ENCODE assay signal across 11 cellular contexts in genomic region chr4:77473509-77473908, GRCh38.
DNase-seq lines count a peak whose midpoint lies in the region; ATAC-seq and TF ChIP-seq lines count a peak whose summit lies in the region.
"Had no signal": no experiment of that assay in that cellular context is flagged by ENCODE, and none has a peak within 500 bp of the region (broad histone marks: within the 10 kb centered on the region; RNA-seq: fewer than 3 reads in every experiment).

No MANE protein-coding gene starts in this region.

- POLR2A ChIA-PET in activated CD8-positive, alpha-beta T cell treated with anti-CD3 and anti-CD28 coated beads for 36 hours (lab: Charles Lee) = no interaction called here
- POLR2A ChIA-PET in activated CD8-positive, alpha-beta T cell treated with anti-CD3 and anti-CD28 coated beads, Interleukin-2, amount 10 ng/mL, durations not matched to agents 7 days and 5 days (lab: Charles Lee) = no interaction called here

- ATAC-seq in activated CD8-positive, alpha-beta T cell treated with anti-CD3 and anti-CD28 coated beads for 36 hours = no peak
- no peak for ATAC-seq in activated CD8-positive, alpha-beta T cell treated with anti-CD3 and anti-CD28 coated beads, Interleukin-2, amount 10 ng/mL, durations not matched to agents 7 days and 5 days
- ATAC-seq in HG03095 (IDR thresholded peaks at IDR 0.05; ENCODE audit: unreplicated experiment) = no peak

- no peaks in the 10 kb centered on the region for H3K4me1 Mint-ChIP-seq in activated CD8-positive, alpha-beta T cell treated with anti-CD3 and anti-CD28 coated beads for 36 hours (ENCODE audit: low read depth)
- no peaks in the 10 kb centered on the region for H3K4me1 Mint-ChIP-seq in activated CD8-positive, alpha-beta T cell treated with anti-CD3 and anti-CD28 coated beads, Interleukin-2, amount 10 ng/mL, durations not matched to agents 7 days and 5 days (ENCODE audit: low read depth)
- no peaks in the 10 kb centered on the region for H3K4me1 Mint-ChIP-seq in activated naive CD4-positive, alpha-beta T cell treated with anti-CD3 and anti-CD28 coated beads for 36 hours (ENCODE audit: low read depth)
- H3K4me1 Mint-ChIP-seq: brain; CD4-positive, CD25-positive, alpha-beta regulatory T cell had no signal

- TF ChIP-seq CTCF in activated CD8-positive, alpha-beta T cell treated with anti-CD3 and anti-CD28 coated beads for 36 hours (IDR thresholded peaks at IDR 0.05) = peak; percentile 57
- TF ChIP-seq CTCF in NB4 (IDR thresholded peaks at IDR 0.05; ENCODE audit: low read depth, low read length) (peak; percentile 44), esophagus squamous epithelium (IDR thresholded peaks at IDR 0.05) (peak in 5 of 6 experiments; percentile 10 to 50 (median 28))

- peaks cover 32% of the 10 kb centered on the region for H3K27me3 Mint-ChIP-seq in activated CD8-positive, alpha-beta T cell treated with anti-CD3 and anti-CD28 coated beads for 36 hours
- H3K27me3 Mint-ChIP-seq in activated CD8-positive, alpha-beta T cell treated with anti-CD3 and anti-CD28 coated beads, Interleukin-2, amount 10 ng/mL, durations not matched to agents 7 days and 5 days (ENCODE audit: low read depth) = peaks cover 25% of the 10 kb centered on the region
- peaks cover 64% of the 10 kb centered on the region for H3K27me3 Mint-ChIP-seq in activated naive CD4-positive, alpha-beta T cell treated with anti-CD3 and anti-CD28 coated beads for 36 hours (ENCODE audit: low read depth)

- H3K27ac Mint-ChIP-seq in activated CD8-positive, alpha-beta T cell treated with anti-CD3 and anti-CD28 coated beads for 36 hours = no peak overlapping the region
- no peak overlapping the region for H3K27ac Mint-ChIP-seq in activated CD8-positive, alpha-beta T cell treated with anti-CD3 and anti-CD28 coated beads, Interleukin-2, amount 10 ng/mL, durations not matched to agents 7 days and 5 days
- H3K27ac Mint-ChIP-seq in activated naive CD4-positive, alpha-beta T cell treated with anti-CD3 and anti-CD28 coated beads for 36 hours = no peak overlapping the region
- H3K27ac Mint-ChIP-seq: brain; CD4-positive, CD25-positive, alpha-beta regulatory T cell had no signal

- H3K27ac ChIP-seq in esophagus squamous epithelium = no peak overlapping the region
- H3K27ac ChIP-seq: neutrophil had no signal

- H3K36me3 ChIP-seq in esophagus squamous epithelium = no peaks in the 10 kb centered on the region
- H3K36me3 ChIP-seq: neutrophil had no signal

- intact Hi-C loops in activated CD8-positive, alpha-beta T cell treated with anti-CD3 and anti-CD28 coated beads for 36 hours (cut with micrococcal nuclease) = no loop called here
- intact Hi-C loops in esophagus squamous epithelium (cut with DNase I) = loop anchor here (5.0 kb wide), 1 partner anchor 124 kb away; no protein-coding TSS in a partner anchor
- intact Hi-C loops in posterior cingulate gyrus (cut with DNase I) = no loop called here
- intact Hi-C loops in activated naive CD4-positive, alpha-beta T cell treated with anti-CD3 and anti-CD28 coated beads for 36 hours (cut with micrococcal nuclease) = loop anchor here (2.0 kb wide), 1 partner anchor 127 kb away; no protein-coding TSS in a partner anchor

- H3K4me3 Mint-ChIP-seq in activated CD8-positive, alpha-beta T cell treated with anti-CD3 and anti-CD28 coated beads for 36 hours = no peak overlapping the region
- H3K4me3 Mint-ChIP-seq in activated CD8-positive, alpha-beta T cell treated with anti-CD3 and anti-CD28 coated beads, Interleukin-2, amount 10 ng/mL, durations not matched to agents 7 days and 5 days = no peak overlapping the region
- H3K4me3 Mint-ChIP-seq in activated naive CD4-positive, alpha-beta T cell treated with anti-CD3 and anti-CD28 coated beads for 36 hours = no peak overlapping the region
- H3K4me3 Mint-ChIP-seq: brain; CD4-positive, CD25-positive, alpha-beta regulatory T cell had no signal

- H3K9me3 Mint-ChIP-seq in activated CD8-positive, alpha-beta T cell treated with anti-CD3 and anti-CD28 coated beads for 36 hours = no peaks in the 10 kb centered on the region
- H3K9me3 Mint-ChIP-seq in activated CD8-positive, alpha-beta T cell treated with anti-CD3 and anti-CD28 coated beads, Interleukin-2, amount 10 ng/mL, durations not matched to agents 7 days and 5 days (ENCODE audit: insufficient read depth) = no peaks in the 10 kb centered on the region
- H3K9me3 Mint-ChIP-seq in activated naive CD4-positive, alpha-beta T cell treated with anti-CD3 and anti-CD28 coated beads for 36 hours = no peaks in the 10 kb centered on the region

- no peaks in the 10 kb centered on the region for H3K36me3 Mint-ChIP-seq in activated CD8-positive, alpha-beta T cell treated with anti-CD3 and anti-CD28 coated beads for 36 hours (ENCODE audit: low read depth)
- H3K36me3 Mint-ChIP-seq in activated CD8-positive, alpha-beta T cell treated with anti-CD3 and anti-CD28 coated beads, Interleukin-2, amount 10 ng/mL, durations not matched to agents 7 days and 5 days (ENCODE audit: low read depth) = no peaks in the 10 kb centered on the region
- H3K36me3 Mint-ChIP-seq in activated naive CD4-positive, alpha-beta T cell treated with anti-CD3 and anti-CD28 coated beads for 36 hours (ENCODE audit: low read depth) = no peaks in the 10 kb centered on the region
- H3K36me3 Mint-ChIP-seq: brain; CD4-positive, CD25-positive, alpha-beta regulatory T cell had no signal

- no peak for DNase-seq in activated CD8-positive, alpha-beta T cell treated with anti-CD3 and anti-CD28 coated beads for 36 hours
- DNase-seq in activated CD8-positive, alpha-beta T cell treated with anti-CD3 and anti-CD28 coated beads, Interleukin-2, amount 10 ng/mL, durations not matched to agents 7 days and 5 days = no peak
- DNase-seq in NB4 (ENCODE audit: low read depth) (peak; percentile 28), esophagus squamous epithelium (lab: John Stamatoyannopoulos, UW) (no peak), posterior cingulate gyrus (no peak)
- DNase-seq in activated T-cell treated with anti-CD3 and anti-CD28 coated beads, Interleukin-2, amount 50 U/mL, for 48 hours = no peak
- no peak for DNase-seq in activated naive CD4-positive, alpha-beta T cell treated with anti-CD3 and anti-CD28 coated beads for 36 hours

- H3K4me3 ChIP-seq in NB4 (ENCODE audit: low read depth, low read length) = no peak overlapping the region
- no peak overlapping the region for H3K4me3 ChIP-seq in esophagus squamous epithelium

- 57 to 71% methylated on average over 1 of the region's 1 CpG for WGBS in esophagus squamous epithelium, 2 donors

- peaks cover 0 to 29% (median 7%) of the 10 kb centered on the region in 3 donors for H3K4me1 ChIP-seq in esophagus squamous epithelium

- CTCF ChIA-PET in activated CD8-positive, alpha-beta T cell treated with anti-CD3 and anti-CD28 coated beads for 36 hours (lab: Charles Lee) = interaction anchor here (0.6 to 7.4 kb wide), 12 partner anchors 16 to 148 kb away, joined by 3 to 53 read pairs (median 4); partner anchors contain the start of gene CXCL13
- CTCF ChIA-PET in activated CD8-positive, alpha-beta T cell treated with anti-CD3 and anti-CD28 coated beads, Interleukin-2, amount 10 ng/mL, durations not matched to agents 7 days and 5 days (lab: Charles Lee) = interaction anchor here (0.9 to 3.1 kb wide), 7 partner anchors 9 to 146 kb away, joined by 3 to 16 read pairs (median 4); no protein-coding TSS in a partner anchor
- CTCF ChIA-PET in activated naive CD4-positive, alpha-beta T cell treated with anti-CD3 and anti-CD28 coated beads for 36 hours (lab: Charles Lee) = interaction anchor here (0.7 to 13.1 kb wide), 7 partner anchors 8 to 369 kb away, joined by 3 to 253 read pairs (median 4); partner anchors contain the start of gene CXCL13

- H3K27me3 ChIP-seq in esophagus squamous epithelium = no peaks in the 10 kb centered on the region
- H3K27me3 ChIP-seq: neutrophil had no signal

- TF ChIP-seq POLR2A in NB4 (IDR thresholded peaks at IDR 0.05; ENCODE audit: extremely low read depth, insufficient read length) = no peak
- no peak for TF ChIP-seq POLR2A in esophagus squamous epithelium (IDR thresholded peaks at IDR 0.05)

- no peaks in the 10 kb centered on the region for H3K9me3 ChIP-seq in esophagus squamous epithelium
- H3K9me3 ChIP-seq: neutrophil had no signal

Comparison
In these comparisons a context has a peak if more than half of its experiments do, and no peak if none do; other contexts are left out.
1. intact Hi-C loops: an anchor here in esophagus squamous epithelium (5.0 kb wide) and activated naive CD4-positive, alpha-beta T cell treated with anti-CD3 and anti-CD28 coated beads for 36 hours (2.0 kb wide); none called in activated CD8-positive, alpha-beta T cell treated with anti-CD3 and anti-CD28 coated beads for 36 hours and posterior cingulate gyrus.